8 cellular contexts compared by ENCODE assay signal in the genomic region with DNA sequence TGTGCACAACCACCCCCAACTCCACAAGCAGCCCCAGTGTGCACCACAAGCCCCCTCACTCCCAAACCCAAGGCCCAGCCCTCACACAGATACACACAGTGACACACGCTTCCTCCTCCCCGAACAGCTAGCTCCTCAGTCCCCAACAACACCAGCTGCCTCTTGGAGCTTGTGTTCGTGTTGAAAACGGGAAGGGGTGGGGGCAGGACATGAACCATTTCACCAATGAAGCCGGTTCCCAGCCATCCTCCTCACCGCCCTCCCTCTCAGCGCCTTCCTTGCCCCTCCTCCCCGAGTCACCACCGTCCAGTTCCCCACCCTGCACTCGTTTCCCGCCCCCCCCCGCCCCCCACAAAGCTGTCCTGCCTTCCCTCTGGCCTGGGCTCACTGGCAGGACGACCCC.
DNase-seq lines count a peak whose midpoint lies in the region; ATAC-seq, FAIRE-seq and TF ChIP-seq lines count a peak whose summit lies in the region.

No MANE protein-coding gene starts in this region.

- ATAC-seq in GM18858 (IDR thresholded peaks at IDR 0.05; ENCODE audit: unreplicated experiment) (no peak), GM18873 (IDR thresholded peaks at IDR 0.05; ENCODE audit: low FRiP score, unreplicated experiment) (no peak)

- no peak for TF ChIP-seq CTCF in 22Rv1 (IDR thresholded peaks at IDR 0.05)
- no peak for TF ChIP-seq CTCF in astrocyte of the cerebellum (IDR thresholded peaks at IDR 0.05; ENCODE audit: low read depth, low read length, missing control alignments)

- DNase-seq in NCI-H748 (lab: John Stamatoyannopoulos, UW; ENCODE audit: unreplicated experiment) = peak; percentile 76
- no peak for DNase-seq in astrocyte of the cerebellum (ENCODE audit: low read depth)
- DNase-seq in hippocampal formation (lab: John Stamatoyannopoulos, UW) = peak; percentile 57 to 71
- peak; percentile 54 for DNase-seq in putamen (ENCODE audit: low spot score)

- peak; percentile 62 for FAIRE-seq in G401.6 (lab: Jason Lieb, UNC)

- peak overlapping the region; percentile 59 for H3K27ac ChIP-seq in 22Rv1

- in situ Hi-C loops in astrocyte of the cerebellum (cut with HindIII; ENCODE audit: low sequenced_read_pairs) = no loop called here

- H3K4me3 ChIP-seq in astrocyte of the cerebellum (ENCODE audit: low read depth, low read length) = peak overlapping the region; percentile 52
